ENCODE assay signal across 8 cellular contexts in the genomic region with DNA sequence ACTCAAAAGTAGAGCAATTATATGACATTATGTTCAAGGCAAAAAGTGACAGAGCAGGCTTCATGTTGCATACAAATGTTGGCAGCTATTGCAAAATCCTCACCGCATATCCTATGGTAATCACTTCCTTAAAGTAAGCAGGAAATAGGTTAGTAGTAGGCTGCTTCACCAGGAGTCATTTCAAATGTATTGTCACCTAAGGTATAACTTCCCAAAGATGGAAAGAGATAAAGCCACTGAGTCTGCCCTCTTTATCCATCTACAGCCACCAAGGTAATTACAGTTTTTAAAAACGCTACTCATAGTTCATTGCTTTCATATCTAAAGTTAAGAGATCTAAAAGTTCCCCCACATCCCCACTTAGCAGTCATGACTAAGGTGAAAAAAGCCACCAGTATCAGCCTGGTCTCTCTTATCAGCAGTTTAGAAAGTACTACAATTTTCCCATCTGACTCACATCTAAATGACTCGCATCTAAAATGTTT.
DNase-seq lines count a peak whose midpoint lies in the region; ATAC-seq and TF ChIP-seq lines count a peak whose summit lies in the region.
"Had no signal": no experiment of that assay in that cellular context is flagged by ENCODE, and none has a peak within 500 bp of the region (broad histone marks: within the 10 kb centered on the region; RNA-seq: fewer than 3 reads in every experiment).

No MANE protein-coding gene starts in this region.

- ATAC-seq in GM18907 (IDR thresholded peaks at IDR 0.05; ENCODE audit: unreplicated experiment) (peak; percentile 81), HG02884 (IDR thresholded peaks at IDR 0.05; ENCODE audit: unreplicated experiment) (peak; percentile 60)

- DNase-seq in NCI-H345 treated with DMSO at 0.1 percent for 48 hours (lab: John Stamatoyannopoulos, UW; ENCODE audit: unreplicated experiment) (peak; percentile 7), fibroblast of peridontal ligament (ENCODE audit: extremely low read depth) (peak; percentile 38), GM13976 (ENCODE audit: low spot score) (no peak), GM13977 (ENCODE audit: low spot score) (no peak), NCI-H524 treated with DMSO at 0.1 percent for 48 hours (lab: John Stamatoyannopoulos, UW) (no peak)
- DNase-seq: pancreas had no signal

- TF ChIP-seq CTCF in GM13976 (IDR thresholded peaks at IDR 0.05; ENCODE audit: borderline replicate concordance, control extremely low read depth, extremely low read depth, insufficient read depth, missing control alignments) = no peak
- no peak for TF ChIP-seq CTCF in GM13977 (IDR thresholded peaks at IDR 0.05; ENCODE audit: extremely low read depth, insufficient read depth, missing control alignments)

- in situ Hi-C loops in GM13976 (cut with MboI; ENCODE audit: low sequenced_read_pairs, unreplicated experiment) (no loop called here), GM13977 (cut with MboI; ENCODE audit: low pct_unique_long_range_greater_than_20kb, low sequenced_read_pairs, unreplicated experiment) (no loop called here)

Comparison
In these comparisons a context has a peak if more than half of its experiments do, and no peak if none do; other contexts are left out.
1. DNase-seq: peak in NCI-H345 treated with DMSO at 0.1 percent for 48 hours (single experiment) and fibroblast of peridontal ligament (single experiment); none in GM13976 (single experiment), GM13977 (single experiment) and NCI-H524 treated with DMSO at 0.1 percent for 48 hours (single experiment).